Comparison of ENCODE assay signal across 15 cellular contexts in genomic region chr16:1354815-1355214, GRCh38. TPM values are rescaled to one million over a fixed set of nuclear protein-coding genes. Genes with fewer than 3 reads are reported as not detected.
DNase-seq lines count a peak whose midpoint lies in the region; ATAC-seq and TF ChIP-seq lines count a peak whose summit lies in the region.
"Had no signal": no experiment of that assay in that cellular context is flagged by ENCODE, and none has a peak within 500 bp of the region (broad histone marks: within the 10 kb centered on the region; RNA-seq: fewer than 3 reads in every experiment).

No MANE protein-coding gene starts in this region.

- H4K8ac ChIP-seq in trophoblast cell (ENCODE audit: low read depth, low read length): no peak overlapping the region

- H3K4ac ChIP-seq in trophoblast cell (ENCODE audit: low read depth, low read length): peak overlapping the region; percentile 22

- H3K4me2 ChIP-seq in trophoblast cell (ENCODE audit: low read length): no peak overlapping the region
- H3K4me2 ChIP-seq: PC-9 had no signal

- no peak overlapping the region for H2BK5ac ChIP-seq in trophoblast cell (ENCODE audit: low read depth, low read length, poor library complexity)

- no peaks in the 10 kb centered on the region for H3K27me3 ChIP-seq in trophoblast cell (ENCODE audit: insufficient read depth, low read length)
- H3K27me3 ChIP-seq in upper lobe of right lung: no peaks in the 10 kb centered on the region

- H2BK120ac ChIP-seq in trophoblast cell (ENCODE audit: insufficient read depth, low read length, poor library complexity): no peak overlapping the region

- no peak overlapping the region for H2AFZ ChIP-seq in trophoblast cell (ENCODE audit: insufficient read depth, low read length, poor library complexity)
- H2AFZ ChIP-seq: PC-9 had no signal

- WGBS in trophoblast cell (ENCODE audit: extremely low coverage, insufficient coverage, insufficient read length): no CpG with 5 or more reads among the region's 39 CpGs

- H4K12ac ChIP-seq in trophoblast cell (ENCODE audit: low read depth, low read length): no peak overlapping the region

- H4K91ac ChIP-seq in trophoblast cell (ENCODE audit: low read depth, low read length): no peak overlapping the region

- H3K4me3 Mint-ChIP-seq in activated CD8-positive, alpha-beta T cell treated with anti-CD3 and anti-CD28 coated beads for 36 hours: peak overlapping the region; percentile 11
- no peak overlapping the region for H3K4me3 Mint-ChIP-seq in activated CD8-positive, alpha-beta T cell treated with anti-CD3 and anti-CD28 coated beads, Interleukin-2, amount 10 ng/mL, durations not matched to agents 7 days and 5 days
- H3K4me3 Mint-ChIP-seq in T-cell: peak overlapping the region in 2 of 3 donors; percentile 28 to 40
- H3K4me3 Mint-ChIP-seq in central memory CD8-positive, alpha-beta T cell: peak overlapping the region; percentile 51

- H3K14ac ChIP-seq in trophoblast cell (ENCODE audit: low read length): no peak overlapping the region

- CTCF ChIA-PET in activated CD8-positive, alpha-beta T cell treated with anti-CD3 and anti-CD28 coated beads for 36 hours (lab: Charles Lee): interaction anchor here (1.0 to 1.5 kb wide), 2 partner anchors 9 to 16 kb away, joined by 3 read pairs; no protein-coding TSS in a partner anchor
- CTCF ChIA-PET in activated CD8-positive, alpha-beta T cell treated with anti-CD3 and anti-CD28 coated beads, Interleukin-2, amount 10 ng/mL, durations not matched to agents 7 days and 5 days (lab: Charles Lee): no interaction called here
- CTCF ChIA-PET in T-cell (lab: Charles Lee): no interaction called here

- no peak overlapping the region for H3K23ac ChIP-seq in trophoblast cell (ENCODE audit: low read length)

- H3K9me3 ChIP-seq in trophoblast cell (ENCODE audit: insufficient read depth, low read depth, low read length) (no peaks in the 10 kb centered on the region), upper lobe of right lung (no peaks in the 10 kb centered on the region)

- no peaks in the 10 kb centered on the region for H3K9me3 Mint-ChIP-seq in activated CD8-positive, alpha-beta T cell treated with anti-CD3 and anti-CD28 coated beads for 36 hours
- no peaks in the 10 kb centered on the region for H3K9me3 Mint-ChIP-seq in activated CD8-positive, alpha-beta T cell treated with anti-CD3 and anti-CD28 coated beads, Interleukin-2, amount 10 ng/mL, durations not matched to agents 7 days and 5 days (ENCODE audit: insufficient read depth)
- H3K9me3 Mint-ChIP-seq in T-cell: no peaks in the 10 kb centered on the region
- no peaks in the 10 kb centered on the region for H3K9me3 Mint-ChIP-seq in central memory CD8-positive, alpha-beta T cell

- no peak overlapping the region for H3K27ac Mint-ChIP-seq in activated CD8-positive, alpha-beta T cell treated with anti-CD3 and anti-CD28 coated beads for 36 hours
- no peak overlapping the region for H3K27ac Mint-ChIP-seq in activated CD8-positive, alpha-beta T cell treated with anti-CD3 and anti-CD28 coated beads, Interleukin-2, amount 10 ng/mL, durations not matched to agents 7 days and 5 days
- no peak overlapping the region for H3K27ac Mint-ChIP-seq in T-cell
- peak overlapping the region; percentile 65 for H3K27ac Mint-ChIP-seq in central memory CD8-positive, alpha-beta T cell (ENCODE audit: low read depth)

- H3K4me3 ChIP-seq in trophoblast cell (ENCODE audit: low read depth, low read length) (no peak overlapping the region), upper lobe of right lung (no peak overlapping the region)
- H3K4me3 ChIP-seq: PC-9 had no signal

- H3K36me3 ChIP-seq in trophoblast cell (ENCODE audit: control insufficient read depth in 1 of 2, insufficient read depth in 2 of 2, low read length in 2 of 2) (peaks cover 8 to 12% of the 10 kb centered on the region in 2 experiments), upper lobe of right lung (peaks cover 12% of the 10 kb centered on the region)

- peaks cover 13% of the 10 kb centered on the region for H3K79me2 ChIP-seq in trophoblast cell (ENCODE audit: control insufficient read depth, insufficient read depth, low read length, poor library complexity)

- no peak overlapping the region for H2BK12ac ChIP-seq in trophoblast cell (ENCODE audit: low read length)

- H3K36me3 Mint-ChIP-seq in activated CD8-positive, alpha-beta T cell treated with anti-CD3 and anti-CD28 coated beads for 36 hours (ENCODE audit: low read depth): peaks cover 10% of the 10 kb centered on the region
- no peaks in the 10 kb centered on the region for H3K36me3 Mint-ChIP-seq in activated CD8-positive, alpha-beta T cell treated with anti-CD3 and anti-CD28 coated beads, Interleukin-2, amount 10 ng/mL, durations not matched to agents 7 days and 5 days (ENCODE audit: low read depth)
- no peaks in the 10 kb centered on the region for H3K36me3 Mint-ChIP-seq in T-cell
- H3K36me3 Mint-ChIP-seq in central memory CD8-positive, alpha-beta T cell (ENCODE audit: insufficient read depth): peaks cover 42% of the 10 kb centered on the region

- POLR2A ChIA-PET in activated CD8-positive, alpha-beta T cell treated with anti-CD3 and anti-CD28 coated beads for 36 hours (lab: Charles Lee): interaction anchor here (1.0 kb wide), 1 partner anchor 24 kb away, joined by 4 read pairs; no protein-coding TSS in a partner anchor
- POLR2A ChIA-PET in activated CD8-positive, alpha-beta T cell treated with anti-CD3 and anti-CD28 coated beads, Interleukin-2, amount 10 ng/mL, durations not matched to agents 7 days and 5 days (lab: Charles Lee): no interaction called here
- POLR2A ChIA-PET in T-cell (lab: Charles Lee): no interaction called here

- TF ChIP-seq CTCF in activated CD8-positive, alpha-beta T cell treated with anti-CD3 and anti-CD28 coated beads for 36 hours (IDR thresholded peaks at IDR 0.05): no peak
- TF ChIP-seq CTCF in upper lobe of right lung (IDR thresholded peaks at IDR 0.05): no peak

- no peak overlapping the region for H3K18ac ChIP-seq in trophoblast cell (ENCODE audit: low read length)

- intact Hi-C loops in activated CD8-positive, alpha-beta T cell treated with anti-CD3 and anti-CD28 coated beads for 36 hours (cut with micrococcal nuclease): no loop called here
- intact Hi-C loops in upper lobe of right lung (cut with DNase I): no loop called here

- H3K27ac ChIP-seq in trophoblast cell (ENCODE audit: low read depth, low read length): no peak overlapping the region
- H3K27ac ChIP-seq in upper lobe of right lung: no peak overlapping the region
- H3K27ac ChIP-seq: PC-9 had no signal

- no peak overlapping the region for H2AK5ac ChIP-seq in trophoblast cell (ENCODE audit: low read length)

- no peak for ATAC-seq in activated CD8-positive, alpha-beta T cell treated with anti-CD3 and anti-CD28 coated beads for 36 hours
- ATAC-seq in activated CD8-positive, alpha-beta T cell treated with anti-CD3 and anti-CD28 coated beads, Interleukin-2, amount 10 ng/mL, durations not matched to agents 7 days and 5 days: no peak
- no peak for ATAC-seq in T-cell (replicated peaks in 1 of 4)
- ATAC-seq in central memory CD8-positive, alpha-beta T cell (replicated peaks; ENCODE audit: extremely low read depth, poor library complexity, severe bottlenecking): no peak
- ATAC-seq in GM21786 (IDR thresholded peaks at IDR 0.05; ENCODE audit: unreplicated experiment): no peak
- no peak for ATAC-seq in upper lobe of right lung

- H3K9ac ChIP-seq in trophoblast cell (ENCODE audit: low read length): no peak overlapping the region

- H3K4me1 Mint-ChIP-seq in activated CD8-positive, alpha-beta T cell treated with anti-CD3 and anti-CD28 coated beads for 36 hours (ENCODE audit: low read depth): peaks cover 35% of the 10 kb centered on the region
- H3K4me1 Mint-ChIP-seq in activated CD8-positive, alpha-beta T cell treated with anti-CD3 and anti-CD28 coated beads, Interleukin-2, amount 10 ng/mL, durations not matched to agents 7 days and 5 days (ENCODE audit: low read depth): peaks cover 38% of the 10 kb centered on the region
- peaks cover 28 to 46% (median 37%) of the 10 kb centered on the region in 3 donors for H3K4me1 Mint-ChIP-seq in T-cell
- H3K4me1 Mint-ChIP-seq in central memory CD8-positive, alpha-beta T cell: peaks cover 41% of the 10 kb centered on the region

- H3K79me1 ChIP-seq in trophoblast cell (ENCODE audit: low read length): peaks cover 8% of the 10 kb centered on the region

- H3K27me3 Mint-ChIP-seq in activated CD8-positive, alpha-beta T cell treated with anti-CD3 and anti-CD28 coated beads for 36 hours: no peaks in the 10 kb centered on the region
- H3K27me3 Mint-ChIP-seq in activated CD8-positive, alpha-beta T cell treated with anti-CD3 and anti-CD28 coated beads, Interleukin-2, amount 10 ng/mL, durations not matched to agents 7 days and 5 days (ENCODE audit: low read depth): no peaks in the 10 kb centered on the region
- peaks cover 0 to 1% of the 10 kb centered on the region in 2 donors for H3K27me3 Mint-ChIP-seq in T-cell
- no peaks in the 10 kb centered on the region for H3K27me3 Mint-ChIP-seq in central memory CD8-positive, alpha-beta T cell

- peaks cover 8 to 9% of the 10 kb centered on the region in 2 experiments for H3K4me1 ChIP-seq in trophoblast cell (ENCODE audit: control insufficient read depth in 1 of 2, insufficient read depth in 2 of 2, low read length in 2 of 2)
- H3K4me1 ChIP-seq in upper lobe of right lung: peaks cover 15% of the 10 kb centered on the region

- no peak for DNase-seq in activated CD8-positive, alpha-beta T cell treated with anti-CD3 and anti-CD28 coated beads for 36 hours
- no peak for DNase-seq in activated CD8-positive, alpha-beta T cell treated with anti-CD3 and anti-CD28 coated beads, Interleukin-2, amount 10 ng/mL, durations not matched to agents 7 days and 5 days
- DNase-seq in T-cell (no peak), trophoblast cell (no peak), NCI-H1436 treated with DMSO at 0.1 percent for 48 hours (lab: John Stamatoyannopoulos, UW) (no peak), upper lobe of right lung (no peak)
- DNase-seq in central memory CD8-positive, alpha-beta T cell (ENCODE audit: low spot score in 2 of 2): no peak
- DNase-seq: 8988T, KG1, NCI-H1048, NCI-H146, NCI-H2081, NCI-H510A treated with DMSO at 0.1 percent for 48 hours, PC-9 had no signal

RNA-seq across cellular contexts. Expression of gene GNPTG, which starts 3.1 kb away (rescaled TPM):
- total RNA-seq in activated CD8-positive, alpha-beta T cell treated with anti-CD3 and anti-CD28 coated beads for 36 hours: 10 to 100 TPM; 17.3 to 19.2 TPM
- total RNA-seq in activated CD8-positive, alpha-beta T cell treated with anti-CD3 and anti-CD28 coated beads, Interleukin-2, amount 10 ng/mL, durations not matched to agents 7 days and 5 days: 10 to 100 TPM; 24.2 to 25.1 TPM
- total RNA-seq in T-cell (10 to 100 TPM; 42.6 to 66.5 (median 63.1) TPM), upper lobe of right lung (82.9 TPM)
- 23.8 and 24.6 TPM in 2 replicates for polyA plus RNA-seq in trophoblast cell (2013)

RNA-seq across cellular contexts. Expression of gene TSR3, which starts 3.1 kb away (rescaled TPM):
- total RNA-seq in activated CD8-positive, alpha-beta T cell treated with anti-CD3 and anti-CD28 coated beads for 36 hours: 10 to 100 TPM; 54.7 to 57.4 TPM
- total RNA-seq in activated CD8-positive, alpha-beta T cell treated with anti-CD3 and anti-CD28 coated beads, Interleukin-2, amount 10 ng/mL, durations not matched to agents 7 days and 5 days: 10 to 100 TPM; 48.5 to 50.7 TPM
- total RNA-seq in T-cell (10 to 100 TPM; 25.4 to 53.1 (median 48.1) TPM), upper lobe of right lung (43.8 TPM)
- polyA plus RNA-seq in trophoblast cell (2013): 34.9 and 35.3 TPM in 2 replicates

RNA-seq across cellular contexts. Expression of gene BAIAP3, which starts 21.4 kb away (rescaled TPM):
- under 1 TPM; 0.27 to 0.68 TPM for total RNA-seq in activated CD8-positive, alpha-beta T cell treated with anti-CD3 and anti-CD28 coated beads for 36 hours
- under 1 TPM; 0.24 to 0.63 TPM for total RNA-seq in activated CD8-positive, alpha-beta T cell treated with anti-CD3 and anti-CD28 coated beads, Interleukin-2, amount 10 ng/mL, durations not matched to agents 7 days and 5 days
- total RNA-seq in T-cell (10 to 100 TPM in 4 of 5 donors, 1 to 10 TPM in 1; 9.1 to 12.8 (median 12.7) TPM), upper lobe of right lung (3.0 TPM)
- polyA plus RNA-seq in trophoblast cell (2013): 2.1 and 2.5 TPM in 2 replicates

RNA-seq across cellular contexts. Expression of gene UBE2I, which starts 45.4 kb away (rescaled TPM):
- total RNA-seq in activated CD8-positive, alpha-beta T cell treated with anti-CD3 and anti-CD28 coated beads for 36 hours: 100 to 1,000 TPM; 245 to 254 TPM
- 100 to 1,000 TPM; 207 to 237 TPM for total RNA-seq in activated CD8-positive, alpha-beta T cell treated with anti-CD3 and anti-CD28 coated beads, Interleukin-2, amount 10 ng/mL, durations not matched to agents 7 days and 5 days
- total RNA-seq in T-cell: 100 to 1,000 TPM; 173 to 247 (median 190) TPM
- polyA plus RNA-seq in trophoblast cell (2013): 191 and 198 TPM in 2 replicates
- total RNA-seq in upper lobe of right lung: 95.6 TPM

RNA-seq across cellular contexts. Expression of gene UNKL, which starts 59.7 kb away (rescaled TPM):
- 10 to 100 TPM; 32.4 to 38.1 TPM for total RNA-seq in activated CD8-positive, alpha-beta T cell treated with anti-CD3 and anti-CD28 coated beads for 36 hours
- 10 to 100 TPM; 19.6 to 24.9 TPM for total RNA-seq in activated CD8-positive, alpha-beta T cell treated with anti-CD3 and anti-CD28 coated beads, Interleukin-2, amount 10 ng/mL, durations not matched to agents 7 days and 5 days
- total RNA-seq in T-cell: 100 to 1,000 TPM in 3 of 5 donors, 10 to 100 TPM in 2; 85.3 to 131 (median 113) TPM
- 24.9 and 25.4 TPM in 2 replicates for polyA plus RNA-seq in trophoblast cell (2013)
- 19.9 TPM for total RNA-seq in upper lobe of right lung
